In the genomic region with DNA sequence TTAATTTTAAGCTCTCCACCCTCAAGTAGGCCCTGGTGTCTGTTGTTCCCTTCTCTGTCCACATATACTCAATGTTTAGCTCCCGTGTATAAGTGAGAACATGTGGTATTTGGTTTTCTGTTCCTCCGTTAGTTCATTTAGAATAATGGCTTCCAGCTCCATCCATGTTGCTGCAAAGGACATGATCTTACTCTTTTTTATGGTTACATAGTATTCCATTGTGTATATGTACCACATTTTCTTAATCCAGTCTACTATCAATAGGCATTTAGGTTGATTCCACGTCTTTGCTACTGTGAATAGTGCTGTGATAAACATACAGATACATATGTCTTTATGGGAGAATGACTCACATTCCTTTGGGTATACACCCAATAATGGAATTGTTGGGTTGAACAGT, we compare ENCODE assay signal across 23 cellular contexts.
"Had no signal": no experiment of that assay in that cellular context is flagged by ENCODE, and none has a peak within 500 bp of the region (broad histone marks: within the 10 kb centered on the region; RNA-seq: fewer than 3 reads in every experiment).

No MANE protein-coding gene starts in this region.

- H3K36me3 ChIP-seq: colonic mucosa, esophagus muscularis mucosa, gastroesophageal sphincter, heart left ventricle, left lung, lower lobe of right lung had no signal

- H3K4me1 ChIP-seq: colonic mucosa, esophagus muscularis mucosa, foreskin keratinocyte, gastroesophageal sphincter, heart left ventricle, left lung, lower lobe of right lung had no signal

- H3K79me2 ChIP-seq: hepatocyte had no signal

- H3K27me3 ChIP-seq: colonic mucosa, dorsolateral prefrontal cortex, esophagus muscularis mucosa, foreskin keratinocyte, gastroesophageal sphincter, heart left ventricle, hepatocyte, left lung had no signal

- H3K4me2 ChIP-seq: hepatocyte had no signal

- DNase-seq: colonic mucosa; dermis blood vessel endothelial cell; dorsolateral prefrontal cortex; effector CD4-positive, alpha-beta T cell; effector memory CD4-positive, alpha-beta T cell; foreskin keratinocyte; heart left ventricle; hypothalamus; left cardiac atrium; left lung; left ventricle myocardium superior; lower lobe of right lung; mesenchymal stem cell; mucosa of descending colon; naive B cell; naive thymus-derived CD8-positive, alpha-beta T cell had no signal

- H3K27ac ChIP-seq: colonic mucosa, dorsolateral prefrontal cortex, esophagus muscularis mucosa, foreskin keratinocyte, gastroesophageal sphincter, heart left ventricle, hepatocyte, left lung, lower lobe of right lung had no signal

- H2AFZ ChIP-seq: hepatocyte had no signal

- H3K4me3 ChIP-seq: colonic mucosa, dorsolateral prefrontal cortex, esophagus muscularis mucosa, gastroesophageal sphincter, heart left ventricle, hepatocyte, left lung, lower lobe of right lung, mucosa of descending colon had no signal

- FAIRE-seq: endothelial cell of umbilical vein, frontal cortex, islet of Langerhans, keratinocyte had no signal

- ATAC-seq: foreskin keratinocyte; gastroesophageal sphincter; heart left ventricle; left cardiac atrium; left lung; left ventricle myocardium superior; lower lobe of right lung; mucosa of descending colon; naive thymus-derived CD8-positive, alpha-beta T cell had no signal
